ENCODE assay signal across 8 cellular contexts in the genomic region with DNA sequence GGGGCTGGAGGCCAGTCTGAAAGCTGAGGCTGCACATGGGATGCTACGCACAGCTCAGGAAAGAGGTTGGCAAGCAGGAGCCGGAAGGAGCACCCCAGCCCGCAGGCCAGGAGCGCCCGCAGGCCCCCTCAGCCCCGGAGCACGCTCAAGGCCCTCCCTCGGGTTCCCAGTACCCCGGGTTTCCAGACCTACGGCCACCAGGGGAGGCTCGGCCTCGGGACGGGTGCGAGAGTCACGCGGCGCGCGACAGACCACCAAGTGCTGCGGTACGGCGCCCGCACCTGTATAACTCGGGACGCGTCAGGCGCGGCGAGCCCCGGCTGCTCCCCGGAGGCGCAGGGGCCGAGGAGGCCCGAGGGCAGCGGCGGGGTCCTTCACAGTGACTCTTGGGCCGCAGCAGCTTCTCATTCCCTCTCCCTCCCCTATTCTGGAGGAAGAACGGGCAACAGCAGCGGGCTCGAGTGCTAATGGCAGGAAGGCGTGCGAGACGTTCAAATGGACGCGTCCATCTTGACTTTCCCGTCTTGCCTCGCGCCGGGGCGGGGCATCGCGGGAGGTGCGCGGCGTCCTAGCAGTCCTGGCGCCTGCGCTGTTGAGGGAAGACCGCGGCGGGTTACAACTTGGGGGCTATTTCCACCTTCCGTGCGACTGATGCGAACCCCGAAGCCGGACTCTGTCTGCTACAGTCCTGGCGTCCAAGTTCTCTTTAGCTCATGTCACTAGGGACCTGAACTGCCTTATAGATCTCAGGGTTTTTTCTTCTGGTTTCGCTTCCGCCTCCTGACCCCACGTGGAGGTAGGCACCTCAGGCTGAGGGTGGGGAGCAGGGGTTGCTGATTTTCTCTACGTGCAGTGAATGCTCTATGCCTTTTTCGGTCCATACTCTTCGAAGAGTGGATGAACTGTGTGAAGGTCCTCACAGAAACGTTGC. TPM values are rescaled to one million over a fixed set of nuclear protein-coding genes. Genes with fewer than 3 reads are reported as not detected.
DNase-seq lines count a peak whose midpoint lies in the region; ATAC-seq and TF ChIP-seq lines count a peak whose summit lies in the region.

TSS of gene ANAPC1 (minus strand) at position 533 of the 931 bp plus-strand sequence. CDS start 3,368 bp downstream, outside the sequence.

- peak; percentile 80 for ATAC-seq in HG03442 (IDR thresholded peaks at IDR 0.05; ENCODE audit: unreplicated experiment)
- peak; percentile 95 to 97 (median 97) for ATAC-seq in right lobe of liver

- 0% methylated on average over 13 of the region's 73 CpGs for WGBS in right lobe of liver (ENCODE audit: insufficient coverage, low coverage, low lambda C conversion rate, missing lambda C conversion rate)

- intact Hi-C loops in right lobe of liver (cut with DNase I), result no loop called here

- peak within 1 kb of the TSS; percentile 98 to 100 (median 99) for H3K4me3 ChIP-seq in right lobe of liver

- peaks cover 0 to 12% (median 0%) of the 10 kb centered on the region in 4 donors for H3K36me3 ChIP-seq in right lobe of liver

- H3K9me3 ChIP-seq in right lobe of liver, result no peaks in the 10 kb centered on the region

- DNase-seq in C1 segment of cervical spinal cord (lab: John Stamatoyannopoulos, UW) (peak; percentile 11 to 85 (median 75)), GM19240 (ENCODE audit: insufficient read length, low spot score) (peak; percentile 75), NCI-H526 treated with DMSO at 0.1 percent for 48 hours (lab: John Stamatoyannopoulos, UW) (peak; percentile 82), dermis microvascular lymphatic vessel endothelial cell (ENCODE audit: low read depth in 2 of 2) (peak in 1 of 2 donors; percentile 80), right lobe of liver (peak; percentile 87 to 91 (median 88))
- peak; percentile 75 to 84 for DNase-seq in activated CD4-positive, alpha-beta T cell treated with anti-CD3 and anti-CD28 coated beads, Interleukin-2, amount 50 U/mL, for 24 hours (ENCODE audit: low read depth in 1 of 2, low spot score in 1 of 2)
- peak; percentile 89 for DNase-seq in stimulated activated CD4-positive, alpha-beta T cell treated with anti-CD3 and anti-CD28 coated beads, Interleukin-4, amount 100 ng/mL, for 24 hours

- peak within 1 kb of the TSS; percentile 70 to 84 (median 79) for H3K27ac ChIP-seq in right lobe of liver

- H3K27me3 ChIP-seq in right lobe of liver, result no peaks in the 10 kb centered on the region

- peaks cover 0 to 8% (median 3%) of the 10 kb centered on the region in 4 donors for H3K4me1 ChIP-seq in right lobe of liver

- peak; percentile 55 for TF ChIP-seq POLR2A in right lobe of liver (IDR thresholded peaks at IDR 0.05)

- TF ChIP-seq CTCF in right lobe of liver (IDR thresholded peaks at IDR 0.05), result no peak

RNA-seq across cellular contexts. Expression of gene ANAPC1, which starts in this region (rescaled TPM):
- total RNA-seq in dermis microvascular lymphatic vessel endothelial cell (46.4 and 52.2 TPM in 2 replicates), right lobe of liver (10 to 100 TPM; 14.4 to 40.3 (median 17.7) TPM)
